Comparison of ENCODE assay signal across 25 cellular contexts in the genomic region with DNA sequence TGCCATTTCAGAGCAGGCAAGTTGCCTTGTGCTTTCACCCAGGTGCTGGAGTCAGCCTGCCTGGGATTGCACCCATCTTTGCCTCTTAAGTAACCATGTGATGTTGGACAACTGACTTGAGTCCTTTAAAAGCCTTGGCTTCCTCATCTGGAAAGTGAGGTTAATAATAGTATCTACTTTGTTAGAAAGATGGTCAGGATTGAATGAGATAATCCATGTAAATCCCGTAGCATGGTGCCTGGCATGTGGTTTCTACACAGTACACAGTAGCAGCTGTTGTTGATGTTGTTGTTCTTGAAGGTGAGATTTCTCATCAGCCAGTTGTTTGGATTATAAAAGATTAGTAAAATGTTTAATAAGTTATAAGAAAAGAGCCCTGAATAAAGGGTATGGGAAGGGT. TPM values are rescaled to one million over a fixed set of nuclear protein-coding genes. Genes with fewer than 3 reads are reported as not detected.
DNase-seq lines count a peak whose midpoint lies in the region; ATAC-seq and TF ChIP-seq lines count a peak whose summit lies in the region.
"Had no signal": no experiment of that assay in that cellular context is flagged by ENCODE, and none has a peak within 500 bp of the region (broad histone marks: within the 10 kb centered on the region; RNA-seq: fewer than 3 reads in every experiment).

No MANE protein-coding gene starts in this region.

- no peak overlapping the region for H3K4me3 ChIP-seq in IMR-90 (ENCODE audit: insufficient read depth, low read depth, low read length)
- H3K4me3 ChIP-seq in naive thymus-derived CD4-positive, alpha-beta T cell (ENCODE audit: low read length) = no peak overlapping the region
- H3K4me3 ChIP-seq: GM12878, PC-9, skin epidermis had no signal

- no peak overlapping the region for H2BK120ac ChIP-seq in IMR-90 (ENCODE audit: low read depth, low read length)

- no peak overlapping the region for H3K27ac ChIP-seq in IMR-90 (ENCODE audit: insufficient read depth, low read length)
- H3K27ac ChIP-seq in naive thymus-derived CD4-positive, alpha-beta T cell (ENCODE audit: low read depth, low read length) = peak overlapping the region; percentile 24
- H3K27ac ChIP-seq: PC-9 had no signal

- H3K27me3 Mint-ChIP-seq in activated CD4-positive, alpha-beta T cell treated with anti-CD3 and anti-CD28 coated beads for 36 hours = no peaks in the 10 kb centered on the region
- no peaks in the 10 kb centered on the region for H3K27me3 Mint-ChIP-seq in activated naive CD8-positive, alpha-beta T cell
- no peaks in the 10 kb centered on the region for H3K27me3 Mint-ChIP-seq in naive thymus-derived CD4-positive, alpha-beta T cell
- no peaks in the 10 kb centered on the region for H3K27me3 Mint-ChIP-seq in activated CD8-positive, alpha-beta memory T cell treated with anti-CD3 and anti-CD28 coated beads, Interleukin-2, amount 10 ng/mL, durations not matched to agents 7 days and 5 days
- H3K27me3 Mint-ChIP-seq: activated naive CD4-positive, alpha-beta T cell treated with anti-CD3 and anti-CD28 coated beads, Interleukin-2, amount 10 ng/mL, durations not matched to agents 7 days and 5 days; B cell; IgD-negative memory B cell had no signal

- TF ChIP-seq CTCF in IMR-90 (conservative IDR thresholded peaks at IDR 0.05; ENCODE audit: low read depth, low read length) = no peak

- H3K4me1 Mint-ChIP-seq in activated CD4-positive, alpha-beta T cell treated with anti-CD3 and anti-CD28 coated beads for 36 hours = peaks cover 95% of the 10 kb centered on the region
- peaks cover 97% of the 10 kb centered on the region for H3K4me1 Mint-ChIP-seq in activated naive CD8-positive, alpha-beta T cell (ENCODE audit: low read depth)
- H3K4me1 Mint-ChIP-seq in naive thymus-derived CD4-positive, alpha-beta T cell = peaks cover 66 to 99% (median 97%) of the 10 kb centered on the region in 7 donors
- peaks cover 95% of the 10 kb centered on the region for H3K4me1 Mint-ChIP-seq in activated CD8-positive, alpha-beta memory T cell treated with anti-CD3 and anti-CD28 coated beads, Interleukin-2, amount 10 ng/mL, durations not matched to agents 7 days and 5 days

- no peak overlapping the region for H4K91ac ChIP-seq in IMR-90 (ENCODE audit: insufficient read depth, low read depth, low read length)

- no peak overlapping the region for H4K5ac ChIP-seq in IMR-90 (ENCODE audit: low read depth, low read length)

- DNase-seq in activated CD4-positive, alpha-beta T cell treated with anti-CD3 and anti-CD28 coated beads for 36 hours = no peak
- no peak for DNase-seq in activated CD4-positive, alpha-beta T cell treated with anti-CD3 and anti-CD28 coated beads for 4 hours
- DNase-seq in IMR-90 (no peak), putamen (ENCODE audit: low spot score) (no peak)
- DNase-seq in naive thymus-derived CD4-positive, alpha-beta T cell = no peak
- DNase-seq in activated CD8-positive, alpha-beta memory T cell treated with anti-CD3 and anti-CD28 coated beads, Interleukin-2, amount 10 ng/mL, durations not matched to agents 7 days and 5 days = no peak
- DNase-seq: 8988T; activated CD8-positive, alpha-beta memory T cell treated with anti-CD3 and anti-CD28 coated beads for 24 hours; activated naive CD4-positive, alpha-beta T cell treated with anti-CD3 and anti-CD28 coated beads, Interleukin-2, amount 10 ng/mL, durations not matched to agents 7 days and 5 days; glutamatergic neuron; mammary epithelial cell; MM.1S; NCI-H1436 treated with DMSO at 0.1 percent for 48 hours; NCI-H2107; NCI-H446; nucleus accumbens; PC-9; SHP77; SW 1271 had no signal

- in situ Hi-C loops in IMR-90 (cut with MboI; ENCODE audit: low sequenced_read_pairs) = no loop called here

- H2BK20ac ChIP-seq in IMR-90 (ENCODE audit: low read depth, low read length) = no peak overlapping the region

- intact Hi-C loops in activated CD4-positive, alpha-beta T cell treated with anti-CD3 and anti-CD28 coated beads for 36 hours (cut with DNase I, micrococcal nuclease) = no loop called here
- intact Hi-C loops in IMR-90 (cut with micrococcal nuclease) = no loop called here
- intact Hi-C loops in naive thymus-derived CD4-positive, alpha-beta T cell (cut with micrococcal nuclease) = no loop called here

- no peak for TF ChIP-seq RAD21 in IMR-90 (IDR thresholded peaks at IDR 0.05; ENCODE audit: low read length)

- no peak overlapping the region for H2BK15ac ChIP-seq in IMR-90 (ENCODE audit: low read depth, low read length)

- CTCF ChIA-PET in activated CD4-positive, alpha-beta T cell treated with anti-CD3 and anti-CD28 coated beads for 36 hours (lab: Charles Lee) = interaction anchor here (0.9 to 9.5 kb wide), 6 partner anchors 9 to 31 kb away, joined by 3 to 79 read pairs (median 5); no protein-coding TSS in a partner anchor
- CTCF ChIA-PET in IMR-90 (lab: Yijun Ruan, JAX) = interaction anchor here (1.5 kb wide), 1 partner anchor 10 kb away, joined by 3 read pairs; no protein-coding TSS in a partner anchor
- CTCF ChIA-PET in naive thymus-derived CD4-positive, alpha-beta T cell (lab: Charles Lee) = interaction anchor here (10.8 to 11.1 kb wide), 2 partner anchors 8 to 19 kb away, joined by 111 to 162 read pairs; no protein-coding TSS in a partner anchor
- CTCF ChIA-PET in activated CD8-positive, alpha-beta memory T cell treated with anti-CD3 and anti-CD28 coated beads, Interleukin-2, amount 10 ng/mL, durations not matched to agents 7 days and 5 days (lab: Charles Lee) = interaction anchor here (6.1 kb wide), 1 partner anchor 19 kb away, joined by 31 read pairs; no protein-coding TSS in a partner anchor

- 80% methylated on average over 1 of the region's 1 CpG; no CpG with 5 or more reads in 1 of the 2 experiments for WGBS in IMR-90 (ENCODE audit: extremely low coverage in 2 of 2, insufficient read length in 1 of 2), 2 experiments

- no peak overlapping the region for H2BK5ac ChIP-seq in IMR-90 (ENCODE audit: low read depth, low read length, poor library complexity, severe bottlenecking)

- no peaks in the 10 kb centered on the region for H3K27me3 ChIP-seq in IMR-90 (ENCODE audit: control insufficient read depth, insufficient read depth, low read length)
- H3K27me3 ChIP-seq in naive thymus-derived CD4-positive, alpha-beta T cell (ENCODE audit: control insufficient read depth in 2 of 2, insufficient read depth in 2 of 2, low read length in 2 of 2) = no peaks in the 10 kb centered on the region

- no peak overlapping the region for H3K4ac ChIP-seq in IMR-90 (ENCODE audit: low read depth, low read length)

- no peak overlapping the region for H3K9ac ChIP-seq in IMR-90 (ENCODE audit: low read depth, low read length)

- no peak overlapping the region for H2AK9ac ChIP-seq in IMR-90 (replicated peaks; ENCODE audit: low read depth, low read length, poor library complexity)

- H3K18ac ChIP-seq in IMR-90 (ENCODE audit: low read depth, low read length) = no peak overlapping the region

- peaks cover 27% of the 10 kb centered on the region for H3K4me1 ChIP-seq in IMR-90 (ENCODE audit: control insufficient read depth, insufficient read depth, low read length)
- peaks cover 88 to 89% of the 10 kb centered on the region in 2 donors for H3K4me1 ChIP-seq in naive thymus-derived CD4-positive, alpha-beta T cell (ENCODE audit: control insufficient read depth in 2 of 2, insufficient read depth in 2 of 2, low read length in 2 of 2)

- H4K20me1 ChIP-seq in IMR-90 (ENCODE audit: insufficient read depth, low read length) = peaks cover 26% of the 10 kb centered on the region; the same call in 1 of the 2 replicates

- H3K4me2 ChIP-seq in IMR-90 (ENCODE audit: low read depth, low read length) = no peak overlapping the region
- H3K4me2 ChIP-seq: PC-9 had no signal

- dilution Hi-C loops in IMR-90 (cut with HindIII; ENCODE audit: low sequenced_read_pairs, unreplicated experiment) = no loop called here

- peak overlapping the region; percentile 15; the same call in 1 of the 2 replicates for H2AK5ac ChIP-seq in IMR-90 (ENCODE audit: low read depth, low read length)

- no peak overlapping the region; the same call in 1 of the 2 replicates for H3K14ac ChIP-seq in IMR-90 (replicated peaks; ENCODE audit: low read depth, low read length)

- peak overlapping the region; percentile 27 for H3K27ac Mint-ChIP-seq in activated CD4-positive, alpha-beta T cell treated with anti-CD3 and anti-CD28 coated beads for 36 hours
- H3K27ac Mint-ChIP-seq in activated naive CD8-positive, alpha-beta T cell = peak overlapping the region; percentile 79
- peak overlapping the region in 8 of 9 donors; percentile 25 to 99 (median 88) for H3K27ac Mint-ChIP-seq in naive thymus-derived CD4-positive, alpha-beta T cell
- no peak overlapping the region for H3K27ac Mint-ChIP-seq in activated CD8-positive, alpha-beta memory T cell treated with anti-CD3 and anti-CD28 coated beads, Interleukin-2, amount 10 ng/mL, durations not matched to agents 7 days and 5 days
- H3K27ac Mint-ChIP-seq: activated naive CD4-positive, alpha-beta T cell treated with anti-CD3 and anti-CD28 coated beads, Interleukin-2, amount 10 ng/mL, durations not matched to agents 7 days and 5 days; B cell had no signal

- H3K23ac ChIP-seq in IMR-90 (ENCODE audit: low read depth, low read length) = no peak overlapping the region

- H3K36me3 Mint-ChIP-seq in activated CD4-positive, alpha-beta T cell treated with anti-CD3 and anti-CD28 coated beads for 36 hours (ENCODE audit: low read depth) = peaks cover 18% of the 10 kb centered on the region
- peaks cover 11% of the 10 kb centered on the region for H3K36me3 Mint-ChIP-seq in activated naive CD8-positive, alpha-beta T cell
- H3K36me3 Mint-ChIP-seq in naive thymus-derived CD4-positive, alpha-beta T cell = peaks cover 4 to 28% (median 12%) of the 10 kb centered on the region in 5 donors
- H3K36me3 Mint-ChIP-seq in activated CD8-positive, alpha-beta memory T cell treated with anti-CD3 and anti-CD28 coated beads, Interleukin-2, amount 10 ng/mL, durations not matched to agents 7 days and 5 days = peaks cover 34% of the 10 kb centered on the region

- H3K4me3 Mint-ChIP-seq in activated CD4-positive, alpha-beta T cell treated with anti-CD3 and anti-CD28 coated beads for 36 hours = no peak overlapping the region
- peak overlapping the region; percentile 17 for H3K4me3 Mint-ChIP-seq in activated naive CD8-positive, alpha-beta T cell
- peak overlapping the region in 9 of 10 donors; percentile 6 to 94 (median 72) for H3K4me3 Mint-ChIP-seq in naive thymus-derived CD4-positive, alpha-beta T cell
- H3K4me3 Mint-ChIP-seq in activated CD8-positive, alpha-beta memory T cell treated with anti-CD3 and anti-CD28 coated beads, Interleukin-2, amount 10 ng/mL, durations not matched to agents 7 days and 5 days = no peak overlapping the region
- H3K4me3 Mint-ChIP-seq: activated naive CD4-positive, alpha-beta T cell treated with anti-CD3 and anti-CD28 coated beads, Interleukin-2, amount 10 ng/mL, durations not matched to agents 7 days and 5 days; B cell; IgD-negative memory B cell had no signal

- no peak overlapping the region for H4K8ac ChIP-seq in IMR-90 (ENCODE audit: low read depth in 2 of 2, low read length in 2 of 2)

- peaks cover 60 to 80% of the 10 kb centered on the region in 2 experiments for H3K79me1 ChIP-seq in IMR-90 (ENCODE audit: low read depth in 1 of 2, low read length in 2 of 2)

- H3K9me1 ChIP-seq in IMR-90 (ENCODE audit: insufficient read depth, low read length) = peaks cover 20% of the 10 kb centered on the region

- H3K9me3 Mint-ChIP-seq in activated CD4-positive, alpha-beta T cell treated with anti-CD3 and anti-CD28 coated beads for 36 hours (ENCODE audit: low read depth) = no peaks in the 10 kb centered on the region
- H3K9me3 Mint-ChIP-seq in activated naive CD8-positive, alpha-beta T cell (ENCODE audit: low read depth) = no peaks in the 10 kb centered on the region
- H3K9me3 Mint-ChIP-seq in naive thymus-derived CD4-positive, alpha-beta T cell = no peaks in the 10 kb centered on the region
- H3K9me3 Mint-ChIP-seq in activated CD8-positive, alpha-beta memory T cell treated with anti-CD3 and anti-CD28 coated beads, Interleukin-2, amount 10 ng/mL, durations not matched to agents 7 days and 5 days (ENCODE audit: low read depth) = no peaks in the 10 kb centered on the region
- H3K9me3 Mint-ChIP-seq: activated naive CD4-positive, alpha-beta T cell treated with anti-CD3 and anti-CD28 coated beads, Interleukin-2, amount 10 ng/mL, durations not matched to agents 7 days and 5 days; IgD-negative memory B cell had no signal

- no peak for ATAC-seq in activated CD4-positive, alpha-beta T cell treated with anti-CD3 and anti-CD28 coated beads for 36 hours
- ATAC-seq in IMR-90 (ENCODE audit: low read depth) (no peak), GM18505 (IDR thresholded peaks at IDR 0.05; ENCODE audit: unreplicated experiment) (no peak)
- no peak for ATAC-seq in naive thymus-derived CD4-positive, alpha-beta T cell
- no peak for ATAC-seq in activated CD8-positive, alpha-beta memory T cell treated with anti-CD3 and anti-CD28 coated beads, Interleukin-2, amount 10 ng/mL, durations not matched to agents 7 days and 5 days
- ATAC-seq: GM12878 had no signal

- no TSS peak for BruUV-seq in IMR-90 (replicated peaks; lab: Mats Ljungman, UMichigan)

- peaks cover 7% of the 10 kb centered on the region; the same call in 1 of the 2 replicates for H3K36me3 ChIP-seq in IMR-90 (ENCODE audit: control insufficient read depth, insufficient read depth, low read length)
- peaks cover 0 to 15% (median 0%) of the 10 kb centered on the region in 3 experiments for H3K36me3 ChIP-seq in naive thymus-derived CD4-positive, alpha-beta T cell (ENCODE audit: control insufficient read depth in 2 of 3, insufficient read depth in 3 of 3, low read length in 3 of 3)

- no peaks in the 10 kb centered on the region for H3K9me3 ChIP-seq in IMR-90 (ENCODE audit: control insufficient read depth, insufficient read depth, low read length)
- H3K9me3 ChIP-seq in naive thymus-derived CD4-positive, alpha-beta T cell (ENCODE audit: control insufficient read depth in 2 of 3, low read length in 3 of 3) = no peaks in the 10 kb centered on the region

- POLR2A ChIA-PET in activated CD4-positive, alpha-beta T cell treated with anti-CD3 and anti-CD28 coated beads for 36 hours (lab: Charles Lee) = no interaction called here
- POLR2A ChIA-PET in IMR-90 (lab: Charles Lee; ENCODE audit: unreplicated experiment) = no interaction called here
- POLR2A ChIA-PET in naive thymus-derived CD4-positive, alpha-beta T cell (lab: Charles Lee) = interaction anchor here (1.9 to 12.7 kb wide), 3 partner anchors 5 to 19 kb away, joined by 6 to 234 read pairs (median 234); no protein-coding TSS in a partner anchor

- TF ChIP-seq POLR2A in IMR-90 (IDR thresholded peaks at IDR 0.05; ENCODE audit: low read depth, low read length) (no peak), GM18505 (IDR thresholded peaks at IDR 0.05; ENCODE audit: borderline replicate concordance, extremely low read depth, insufficient read depth, insufficient read length) (no peak)

- no peak overlapping the region for H2AFZ ChIP-seq in IMR-90 (replicated peaks; ENCODE audit: low read length, poor library complexity)
- H2AFZ ChIP-seq: PC-9 had no signal

- no peak overlapping the region for H3K56ac ChIP-seq in IMR-90 (ENCODE audit: extremely low read depth, insufficient read depth, low read length)

RNA-seq across cellular contexts. Expression of gene PSMD6, which starts 48.8 kb away (rescaled TPM):
- 100 to 1,000 TPM; 109 to 117 TPM for total RNA-seq in activated CD4-positive, alpha-beta T cell treated with anti-CD3 and anti-CD28 coated beads for 36 hours
- 91.8 and 144 TPM in 2 replicates for total RNA-seq in IMR-90 (2012; rRNA removed)
- 86.6 and 87.0 TPM in 2 replicates for polyA plus RNA-seq in IMR-90 (2012; rRNA removed)
- 36.9 and 48.4 TPM in 2 replicates for polyA plus RNA-seq in IMR-90 (2012; cell fraction: cytosol; rRNA removed)
- 30.8 and 43.7 TPM in 2 replicates for polyA plus RNA-seq in IMR-90 (2012; cell fraction: nucleus; rRNA removed; ENCODE audit: low replicate concordance)
- 100 to 1,000 TPM in 1 of 5 experiments, 10 to 100 TPM in 4; 63.4 to 103 (median 84.1) TPM for total RNA-seq in naive thymus-derived CD4-positive, alpha-beta T cell
- polyA plus RNA-seq in naive thymus-derived CD4-positive, alpha-beta T cell = 100 to 1,000 TPM; 119 to 134 TPM
- 10 to 100 TPM; 68.0 to 94.9 TPM for total RNA-seq in activated CD8-positive, alpha-beta memory T cell treated with anti-CD3 and anti-CD28 coated beads, Interleukin-2, amount 10 ng/mL, durations not matched to agents 7 days and 5 days

Comparison
In these comparisons a context has a peak if more than half of its experiments do, and no peak if none do; other contexts are left out.
1. H3K4me3 Mint-ChIP-seq: peak in activated naive CD8-positive, alpha-beta T cell (single experiment) and naive thymus-derived CD4-positive, alpha-beta T cell (9 of 10); none in activated CD4-positive, alpha-beta T cell treated with anti-CD3 and anti-CD28 coated beads for 36 hours (single experiment) and activated CD8-positive, alpha-beta memory T cell treated with anti-CD3 and anti-CD28 coated beads, Interleukin-2, amount 10 ng/mL, durations not matched to agents 7 days and 5 days (single experiment).